1 cellular context compared by ENCODE assay signal in the genomic region with DNA sequence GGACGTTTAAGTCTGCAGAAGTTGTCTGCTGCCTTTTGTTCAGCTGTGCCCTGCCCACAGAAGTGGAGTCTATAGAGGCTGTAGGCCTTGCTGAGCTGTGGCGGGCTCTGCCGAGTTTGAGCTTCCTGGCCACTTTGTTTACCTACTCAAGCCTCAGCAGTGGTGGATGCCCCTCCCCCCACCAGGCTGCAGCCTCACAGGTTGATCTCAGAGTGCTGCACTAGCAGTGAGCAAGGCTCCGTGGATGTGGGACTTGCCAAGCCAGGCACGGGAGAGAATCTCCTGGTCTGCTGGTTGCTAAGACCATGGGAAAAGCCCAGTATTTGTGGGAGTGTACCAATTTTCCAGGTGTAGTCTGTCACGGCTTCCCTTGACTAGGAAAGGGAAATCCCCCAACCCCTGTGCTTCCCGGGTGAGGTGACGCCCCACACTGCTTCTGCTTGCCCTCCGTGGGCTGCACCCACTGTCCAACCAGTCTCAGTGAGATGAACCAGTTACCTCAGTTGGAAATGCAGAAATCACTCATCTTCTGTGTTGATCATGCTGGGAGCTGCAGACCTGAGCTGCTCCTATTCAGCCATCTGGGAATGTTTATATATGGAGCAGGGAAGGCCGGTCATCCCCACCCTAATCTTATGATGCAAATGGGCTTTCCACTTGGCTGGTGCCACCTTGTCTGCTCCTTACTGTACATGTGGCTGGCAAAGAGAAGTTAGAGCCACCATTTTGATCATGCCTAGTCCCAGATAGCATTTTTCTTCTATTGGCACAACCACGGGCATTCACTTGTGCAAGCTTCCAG.
TF ChIP-seq lines count a peak whose summit lies in the region.

No MANE protein-coding gene starts in this region.

TF ChIP-seq in HepG2, 621 proteins besides CTCF, POLR2A, EP300 and RAD21 (continued from another document and continues in another):
- TF ChIP-seq, protein P1, sequence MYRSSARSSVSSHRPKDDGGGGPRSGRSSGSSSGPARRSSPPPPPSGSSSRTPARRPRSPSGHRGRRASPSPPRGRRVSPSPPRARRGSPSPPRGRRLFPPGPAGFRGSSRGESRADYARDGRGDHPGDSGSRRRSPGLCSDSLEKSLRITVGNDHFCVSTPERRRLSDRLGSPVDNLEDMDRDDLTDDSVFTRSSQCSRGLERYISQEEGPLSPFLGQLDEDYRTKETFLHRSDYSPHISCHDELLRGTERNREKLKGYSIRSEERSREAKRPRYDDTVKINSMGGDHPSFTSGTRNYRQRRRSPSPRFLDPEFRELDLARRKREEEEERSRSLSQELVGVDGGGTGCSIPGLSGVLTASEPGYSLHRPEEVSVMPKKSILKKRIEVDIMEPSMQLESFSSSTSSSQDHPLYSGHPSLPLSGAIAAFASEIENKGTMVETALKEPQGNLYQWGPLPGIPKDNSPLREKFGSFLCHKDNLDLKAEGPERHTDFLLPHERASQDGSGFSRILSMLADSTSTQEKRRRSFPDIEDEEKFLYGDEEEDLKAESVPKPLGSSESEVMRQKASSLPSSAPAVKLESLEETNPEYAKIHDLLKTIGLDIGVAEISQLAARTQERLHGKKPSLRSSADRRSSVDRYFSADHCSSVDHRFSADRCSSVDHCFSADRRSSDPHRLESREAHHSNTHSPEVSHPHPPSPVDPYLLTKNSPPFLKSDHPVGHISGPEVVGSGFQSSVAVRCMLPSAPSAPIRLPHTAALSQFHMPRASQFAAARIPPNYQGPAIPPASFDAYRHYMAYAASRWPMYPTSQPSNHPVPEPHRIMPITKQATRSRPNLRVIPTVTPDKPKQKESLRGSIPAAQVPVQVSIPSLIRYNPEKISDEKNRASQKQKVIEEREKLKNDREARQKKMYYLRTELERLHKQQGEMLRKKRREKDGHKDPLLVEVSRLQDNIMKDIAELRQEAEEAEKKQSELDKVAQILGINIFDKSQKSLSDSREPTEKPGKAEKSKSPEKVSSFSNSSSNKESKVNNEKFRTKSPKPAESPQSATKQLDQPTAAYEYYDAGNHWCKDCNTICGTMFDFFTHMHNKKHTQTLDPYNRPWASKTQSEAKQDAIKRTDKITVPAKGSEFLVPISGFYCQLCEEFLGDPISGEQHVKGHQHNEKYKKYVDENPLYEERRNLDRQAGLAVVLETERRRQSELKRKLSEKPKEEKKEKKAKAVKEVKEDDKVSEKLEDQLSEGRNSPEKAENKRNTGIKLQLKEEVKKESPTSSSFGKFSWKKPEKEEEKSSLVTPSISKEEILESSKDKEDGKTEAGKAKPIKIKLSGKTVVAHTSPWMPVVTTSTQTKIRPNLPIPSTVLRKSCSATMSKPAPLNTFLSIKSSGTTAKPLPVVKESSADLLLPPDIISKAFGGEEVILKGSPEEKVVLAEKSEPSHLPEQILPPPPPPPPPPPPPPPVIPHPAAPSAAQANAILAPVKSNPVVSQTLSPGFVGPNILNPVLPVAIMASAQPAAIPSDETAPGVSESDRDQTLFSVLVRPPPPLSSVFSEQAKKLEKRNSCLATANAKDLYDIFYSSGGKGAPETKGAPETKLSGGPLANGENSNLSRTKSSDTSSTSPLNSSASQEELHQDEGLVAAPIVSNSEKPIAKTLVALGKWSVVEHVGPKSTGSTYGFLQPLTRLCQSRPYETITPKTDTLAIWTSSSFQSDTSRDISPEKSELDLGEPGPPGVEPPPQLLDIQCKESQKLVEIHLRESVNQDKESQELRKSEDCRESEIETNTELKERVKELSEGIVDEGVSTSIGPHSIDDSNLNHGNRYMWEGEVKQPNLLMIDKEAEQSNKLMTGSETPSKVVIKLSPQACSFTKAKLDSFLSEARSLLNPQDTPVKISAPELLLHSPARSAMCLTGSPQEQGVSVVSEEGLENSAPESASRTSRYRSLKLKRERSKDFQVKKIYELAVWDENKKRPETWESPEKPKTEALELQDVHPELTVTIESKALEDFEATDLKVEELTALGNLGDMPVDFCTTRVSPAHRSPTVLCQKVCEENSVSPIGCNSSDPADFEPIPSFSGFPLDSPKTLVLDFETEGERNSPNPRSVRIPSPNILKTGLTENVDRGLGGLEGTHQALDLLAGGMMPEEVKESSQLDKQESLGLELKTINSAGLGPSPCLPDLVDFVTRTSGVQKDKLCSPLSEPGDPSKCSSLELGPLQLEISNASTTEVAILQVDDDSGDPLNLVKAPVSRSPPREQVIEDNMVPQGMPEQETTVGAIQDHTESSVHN (CRISPR knock-in tag; IDR thresholded peaks at IDR 0.05) = 0 out of 2 replicates have a peak, but pooled peaks have one; percentile 43
- TF ChIP-seq ZNF883 (CRISPR knock-in tag; IDR thresholded peaks at IDR 0.05; ENCODE audit: not compliant biosample characterization) (no peak), ZFP1 (CRISPR knock-in tag; IDR thresholded peaks at IDR 0.05) (no peak), CEBPG (CRISPR knock-in tag; IDR thresholded peaks at IDR 0.05) (no peak), ESRRA (CRISPR knock-in tag; IDR thresholded peaks at IDR 0.05; ENCODE audit: low read depth) (no peak), ZNF841 (CRISPR knock-in tag; IDR thresholded peaks at IDR 0.05; ENCODE audit: borderline replicate concordance) (no peak), ZSCAN29 (CRISPR knock-in tag; conservative IDR thresholded peaks at IDR 0.05) (no peak), KLF13 (CRISPR knock-in tag; IDR thresholded peaks at IDR 0.05) (no peak), ZNF256 (CRISPR knock-in tag; conservative IDR thresholded peaks at IDR 0.05) (0 out of 2 replicates have a peak, but pooled peaks have one; percentile 21), GTF3A (CRISPR knock-in tag; conservative IDR thresholded peaks at IDR 0.05) (no peak), HOXA7 (CRISPR knock-in tag; IDR thresholded peaks at IDR 0.05) (no peak), ZNF552 (CRISPR knock-in tag; IDR thresholded peaks at IDR 0.05; ENCODE audit: borderline replicate concordance) (no peak), SALL1 (CRISPR knock-in tag; IDR thresholded peaks at IDR 0.05) (peak; percentile 72), ZNF558 (CRISPR knock-in tag; IDR thresholded peaks at IDR 0.05; ENCODE audit: borderline replicate concordance) (no peak; the same call in 1 of the 2 replicates), DNMT3B (CRISPR knock-in tag; conservative IDR thresholded peaks at IDR 0.05) (no peak), ZNF292 (CRISPR knock-in tag; IDR thresholded peaks at IDR 0.05; ENCODE audit: borderline replicate concordance, low read depth) (peak; percentile 46; the same call in 1 of the 2 replicates), ZNF232 (CRISPR knock-in tag; IDR thresholded peaks at IDR 0.05; ENCODE audit: borderline replicate concordance) (no peak), GPN1 (CRISPR knock-in tag; IDR thresholded peaks at IDR 0.05; ENCODE audit: borderline replicate concordance) (no peak), ZNF550 (CRISPR knock-in tag; IDR thresholded peaks at IDR 0.05; ENCODE audit: borderline replicate concordance) (no peak), ZNF530 (CRISPR knock-in tag; IDR thresholded peaks at IDR 0.05; ENCODE audit: low read depth) (no peak), ZNF674 (CRISPR knock-in tag; IDR thresholded peaks at IDR 0.05; ENCODE audit: low read depth) (no peak), CENPT (CRISPR knock-in tag; IDR thresholded peaks at IDR 0.05; ENCODE audit: low read depth) (no peak), SOX5 (CRISPR knock-in tag; IDR thresholded peaks at IDR 0.05; ENCODE audit: borderline replicate concordance) (peak; percentile 29; the same call in 1 of the 2 replicates)
- TF ChIP-seq, protein P2, sequence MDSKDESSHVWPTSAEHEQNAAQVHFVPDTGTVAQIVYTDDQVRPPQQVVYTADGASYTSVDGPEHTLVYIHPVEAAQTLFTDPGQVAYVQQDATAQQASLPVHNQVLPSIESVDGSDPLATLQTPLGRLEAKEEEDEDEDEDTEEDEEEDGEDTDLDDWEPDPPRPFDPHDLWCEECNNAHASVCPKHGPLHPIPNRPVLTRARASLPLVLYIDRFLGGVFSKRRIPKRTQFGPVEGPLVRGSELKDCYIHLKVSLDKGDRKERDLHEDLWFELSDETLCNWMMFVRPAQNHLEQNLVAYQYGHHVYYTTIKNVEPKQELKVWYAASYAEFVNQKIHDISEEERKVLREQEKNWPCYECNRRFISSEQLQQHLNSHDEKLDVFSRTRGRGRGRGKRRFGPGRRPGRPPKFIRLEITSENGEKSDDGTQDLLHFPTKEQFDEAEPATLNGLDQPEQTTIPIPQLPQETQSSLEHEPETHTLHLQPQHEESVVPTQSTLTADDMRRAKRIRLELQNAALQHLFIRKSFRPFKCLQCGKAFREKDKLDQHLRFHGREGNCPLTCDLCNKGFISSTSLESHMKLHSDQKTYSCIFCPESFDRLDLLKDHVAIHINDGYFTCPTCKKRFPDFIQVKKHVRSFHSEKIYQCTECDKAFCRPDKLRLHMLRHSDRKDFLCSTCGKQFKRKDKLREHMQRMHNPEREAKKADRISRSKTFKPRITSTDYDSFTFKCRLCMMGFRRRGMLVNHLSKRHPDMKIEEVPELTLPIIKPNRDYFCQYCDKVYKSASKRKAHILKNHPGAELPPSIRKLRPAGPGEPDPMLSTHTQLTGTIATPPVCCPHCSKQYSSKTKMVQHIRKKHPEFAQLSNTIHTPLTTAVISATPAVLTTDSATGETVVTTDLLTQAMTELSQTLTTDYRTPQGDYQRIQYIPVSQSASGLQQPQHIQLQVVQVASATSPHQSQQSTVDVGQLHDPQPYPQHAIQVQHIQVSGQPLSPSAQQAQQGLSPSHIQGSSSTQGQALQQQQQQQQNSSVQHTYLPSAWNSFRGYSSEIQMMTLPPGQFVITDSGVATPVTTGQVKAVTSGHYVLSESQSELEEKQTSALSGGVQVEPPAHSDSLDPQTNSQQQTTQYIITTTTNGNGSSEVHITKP (CRISPR knock-in tag; IDR thresholded peaks at IDR 0.05; ENCODE audit: low read depth) = 0 out of 2 replicates have a peak, but pooled peaks have one; percentile 22
- TF ChIP-seq, protein P3, sequence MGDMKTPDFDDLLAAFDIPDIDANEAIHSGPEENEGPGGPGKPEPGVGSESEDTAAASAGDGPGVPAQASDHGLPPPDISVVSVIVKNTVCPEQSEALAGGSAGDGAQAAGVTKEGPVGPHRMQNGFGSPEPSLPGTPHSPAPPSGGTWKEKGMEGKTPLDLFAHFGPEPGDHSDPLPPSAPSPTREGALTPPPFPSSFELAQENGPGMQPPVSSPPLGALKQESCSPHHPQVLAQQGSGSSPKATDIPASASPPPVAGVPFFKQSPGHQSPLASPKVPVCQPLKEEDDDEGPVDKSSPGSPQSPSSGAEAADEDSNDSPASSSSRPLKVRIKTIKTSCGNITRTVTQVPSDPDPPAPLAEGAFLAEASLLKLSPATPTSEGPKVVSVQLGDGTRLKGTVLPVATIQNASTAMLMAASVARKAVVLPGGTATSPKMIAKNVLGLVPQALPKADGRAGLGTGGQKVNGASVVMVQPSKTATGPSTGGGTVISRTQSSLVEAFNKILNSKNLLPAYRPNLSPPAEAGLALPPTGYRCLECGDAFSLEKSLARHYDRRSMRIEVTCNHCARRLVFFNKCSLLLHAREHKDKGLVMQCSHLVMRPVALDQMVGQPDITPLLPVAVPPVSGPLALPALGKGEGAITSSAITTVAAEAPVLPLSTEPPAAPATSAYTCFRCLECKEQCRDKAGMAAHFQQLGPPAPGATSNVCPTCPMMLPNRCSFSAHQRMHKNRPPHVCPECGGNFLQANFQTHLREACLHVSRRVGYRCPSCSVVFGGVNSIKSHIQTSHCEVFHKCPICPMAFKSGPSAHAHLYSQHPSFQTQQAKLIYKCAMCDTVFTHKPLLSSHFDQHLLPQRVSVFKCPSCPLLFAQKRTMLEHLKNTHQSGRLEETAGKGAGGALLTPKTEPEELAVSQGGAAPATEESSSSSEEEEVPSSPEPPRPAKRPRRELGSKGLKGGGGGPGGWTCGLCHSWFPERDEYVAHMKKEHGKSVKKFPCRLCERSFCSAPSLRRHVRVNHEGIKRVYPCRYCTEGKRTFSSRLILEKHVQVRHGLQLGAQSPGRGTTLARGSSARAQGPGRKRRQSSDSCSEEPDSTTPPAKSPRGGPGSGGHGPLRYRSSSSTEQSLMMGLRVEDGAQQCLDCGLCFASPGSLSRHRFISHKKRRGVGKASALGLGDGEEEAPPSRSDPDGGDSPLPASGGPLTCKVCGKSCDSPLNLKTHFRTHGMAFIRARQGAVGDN (CRISPR knock-in tag; IDR thresholded peaks at IDR 0.05) = peak; percentile 46
- TF ChIP-seq, protein P4, sequence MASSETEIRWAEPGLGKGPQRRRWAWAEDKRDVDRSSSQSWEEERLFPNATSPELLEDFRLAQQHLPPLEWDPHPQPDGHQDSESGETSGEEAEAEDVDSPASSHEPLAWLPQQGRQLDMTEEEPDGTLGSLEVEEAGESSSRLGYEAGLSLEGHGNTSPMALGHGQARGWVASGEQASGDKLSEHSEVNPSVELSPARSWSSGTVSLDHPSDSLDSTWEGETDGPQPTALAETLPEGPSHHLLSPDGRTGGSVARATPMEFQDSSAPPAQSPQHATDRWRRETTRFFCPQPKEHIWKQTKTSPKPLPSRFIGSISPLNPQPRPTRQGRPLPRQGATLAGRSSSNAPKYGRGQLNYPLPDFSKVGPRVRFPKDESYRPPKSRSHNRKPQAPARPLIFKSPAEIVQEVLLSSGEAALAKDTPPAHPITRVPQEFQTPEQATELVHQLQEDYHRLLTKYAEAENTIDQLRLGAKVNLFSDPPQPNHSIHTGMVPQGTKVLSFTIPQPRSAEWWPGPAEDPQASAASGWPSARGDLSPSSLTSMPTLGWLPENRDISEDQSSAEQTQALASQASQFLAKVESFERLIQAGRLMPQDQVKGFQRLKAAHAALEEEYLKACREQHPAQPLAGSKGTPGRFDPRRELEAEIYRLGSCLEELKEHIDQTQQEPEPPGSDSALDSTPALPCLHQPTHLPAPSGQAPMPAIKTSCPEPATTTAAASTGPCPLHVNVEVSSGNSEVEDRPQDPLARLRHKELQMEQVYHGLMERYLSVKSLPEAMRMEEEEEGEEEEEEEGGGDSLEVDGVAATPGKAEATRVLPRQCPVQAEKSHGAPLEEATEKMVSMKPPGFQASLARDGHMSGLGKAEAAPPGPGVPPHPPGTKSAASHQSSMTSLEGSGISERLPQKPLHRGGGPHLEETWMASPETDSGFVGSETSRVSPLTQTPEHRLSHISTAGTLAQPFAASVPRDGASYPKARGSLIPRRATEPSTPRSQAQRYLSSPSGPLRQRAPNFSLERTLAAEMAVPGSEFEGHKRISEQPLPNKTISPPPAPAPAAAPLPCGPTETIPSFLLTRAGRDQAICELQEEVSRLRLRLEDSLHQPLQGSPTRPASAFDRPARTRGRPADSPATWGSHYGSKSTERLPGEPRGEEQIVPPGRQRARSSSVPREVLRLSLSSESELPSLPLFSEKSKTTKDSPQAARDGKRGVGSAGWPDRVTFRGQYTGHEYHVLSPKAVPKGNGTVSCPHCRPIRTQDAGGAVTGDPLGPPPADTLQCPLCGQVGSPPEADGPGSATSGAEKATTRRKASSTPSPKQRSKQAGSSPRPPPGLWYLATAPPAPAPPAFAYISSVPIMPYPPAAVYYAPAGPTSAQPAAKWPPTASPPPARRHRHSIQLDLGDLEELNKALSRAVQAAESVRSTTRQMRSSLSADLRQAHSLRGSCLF (CRISPR knock-in tag; IDR thresholded peaks at IDR 0.05; ENCODE audit: borderline replicate concordance) = no peak
- TF ChIP-seq, protein P5, sequence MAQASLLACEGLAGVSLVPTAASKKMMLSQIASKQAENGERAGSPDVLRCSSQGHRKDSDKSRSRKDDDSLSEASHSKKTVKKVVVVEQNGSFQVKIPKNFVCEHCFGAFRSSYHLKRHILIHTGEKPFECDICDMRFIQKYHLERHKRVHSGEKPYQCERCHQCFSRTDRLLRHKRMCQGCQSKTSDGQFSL (CRISPR knock-in tag; IDR thresholded peaks at IDR 0.05) = no peak
- TF ChIP-seq, protein P6, sequence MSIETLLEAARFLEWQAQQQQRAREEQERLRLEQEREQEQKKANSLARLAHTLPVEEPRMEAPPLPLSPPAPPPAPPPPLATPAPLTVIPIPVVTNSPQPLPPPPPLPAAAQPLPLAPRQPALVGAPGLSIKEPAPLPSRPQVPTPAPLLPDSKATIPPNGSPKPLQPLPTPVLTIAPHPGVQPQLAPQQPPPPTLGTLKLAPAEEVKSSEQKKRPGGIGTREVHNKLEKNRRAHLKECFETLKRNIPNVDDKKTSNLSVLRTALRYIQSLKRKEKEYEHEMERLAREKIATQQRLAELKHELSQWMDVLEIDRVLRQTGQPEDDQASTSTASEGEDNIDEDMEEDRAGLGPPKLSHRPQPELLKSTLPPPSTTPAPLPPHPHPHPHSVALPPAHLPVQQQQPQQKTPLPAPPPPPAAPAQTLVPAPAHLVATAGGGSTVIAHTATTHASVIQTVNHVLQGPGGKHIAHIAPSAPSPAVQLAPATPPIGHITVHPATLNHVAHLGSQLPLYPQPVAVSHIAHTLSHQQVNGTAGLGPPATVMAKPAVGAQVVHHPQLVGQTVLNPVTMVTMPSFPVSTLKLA (IDR thresholded peaks at IDR 0.05) = no peak
